ENCODE assay signal across 2 cellular contexts in genomic region chr1:16210581-16210980, GRCh38.
TF ChIP-seq lines count a peak whose summit lies in the region.

No MANE protein-coding gene starts in this region.

TF ChIP-seq in GM23338, 12 proteins besides CTCF, POLR2A, EP300 and RAD21:
- no peak for TF ChIP-seq REST (IDR thresholded peaks at IDR 0.05; ENCODE audit: unreplicated experiment)
- no peak for TF ChIP-seq STAT1 (IDR thresholded peaks at IDR 0.05; ENCODE audit: unreplicated experiment)
- TF ChIP-seq ZNF331 (CRISPR knock-in tag; IDR thresholded peaks at IDR 0.05; ENCODE audit: low read depth): no peak
- no peak for TF ChIP-seq EZH2 (IDR thresholded peaks at IDR 0.05; ENCODE audit: low read depth, unreplicated experiment)
- no peak for TF ChIP-seq JUNB (IDR thresholded peaks at IDR 0.05; ENCODE audit: unreplicated experiment)
- no peak for TF ChIP-seq ZNF114 (CRISPR knock-in tag; IDR thresholded peaks at IDR 0.05)
- no peak for TF ChIP-seq ETS1 (IDR thresholded peaks at IDR 0.05)
- TF ChIP-seq NANOG (IDR thresholded peaks at IDR 0.05; ENCODE audit: borderline replicate concordance): no peak
- no peak for TF ChIP-seq POLR2AphosphoS5 (IDR thresholded peaks at IDR 0.05; ENCODE audit: low read depth)
- TF ChIP-seq EZH2phosphoT487 (IDR thresholded peaks at IDR 0.05; ENCODE audit: unreplicated experiment): no peak
- no peak for TF ChIP-seq CREB1 (CRISPR knock-in tag; IDR thresholded peaks at IDR 0.05; ENCODE audit: low read depth)
- no peak for TF ChIP-seq ZNF462 (CRISPR knock-in tag; IDR thresholded peaks at IDR 0.05)

TF ChIP-seq in K562, 482 proteins besides CTCF, POLR2A, EP300 and RAD21:
- TF ChIP-seq BRD4 (IDR thresholded peaks at IDR 0.05) (no peak), CREB1 (IDR thresholded peaks at IDR 0.05) (no peak), CREB1 (CRISPR knock-in tag; IDR thresholded peaks at IDR 0.05) (no peak), HDAC2 (IDR thresholded peaks at IDR 0.05) (peak; percentile 67; the same call in 1 of the 2 replicates), CUX1 (CRISPR knock-in tag; IDR thresholded peaks at IDR 0.05) (no peak), RBM25 (IDR thresholded peaks at IDR 0.05; ENCODE audit: low read depth, low read length, severe bottlenecking) (peak; percentile 91), BCOR (IDR thresholded peaks at IDR 0.05) (peak; percentile 91), ZNF184 (CRISPR knock-in tag; IDR thresholded peaks at IDR 0.05) (no peak), ZNF584 (CRISPR knock-in tag; IDR thresholded peaks at IDR 0.05; ENCODE audit: low read depth) (no peak), MTA1 (IDR thresholded peaks at IDR 0.05; ENCODE audit: borderline replicate concordance) (no peak), PTBP1 (IDR thresholded peaks at IDR 0.05; ENCODE audit: low read depth, low read length) (0 out of 2 replicates have a peak, but pooled peaks have one; percentile 75), NFIC (IDR thresholded peaks at IDR 0.05) (no peak), ZNF436 (CRISPR knock-in tag; IDR thresholded peaks at IDR 0.05) (peak; percentile 91), TAF15 (IDR thresholded peaks at IDR 0.05; ENCODE audit: low read depth, low read length) (no peak), BMI1 (IDR thresholded peaks at IDR 0.05; ENCODE audit: low read length) (no peak), ZNF764 (CRISPR knock-in tag; IDR thresholded peaks at IDR 0.05; ENCODE audit: low read depth) (no peak), ZNF830 (CRISPR knock-in tag; IDR thresholded peaks at IDR 0.05) (no peak), ZFP36 (IDR thresholded peaks at IDR 0.05; ENCODE audit: low read depth, low read length, partially characterized antibody) (peak; percentile 99), SMARCA5 (IDR thresholded peaks at IDR 0.05) (peak; percentile 93), SMARCB1 (IDR thresholded peaks at IDR 0.05; ENCODE audit: insufficient read length, low read depth) (no peak), CTBP1 (IDR thresholded peaks at IDR 0.05; ENCODE audit: borderline replicate concordance) (no peak), MIER1 (IDR thresholded peaks at IDR 0.05; ENCODE audit: low read depth) (no peak), KDM1A (IDR thresholded peaks at IDR 0.05) (peak in 1 of 2 experiments; percentile 68; a peak in 3 of 4 replicates), HIVEP1 (CRISPR knock-in tag; IDR thresholded peaks at IDR 0.05) (no peak), ZNF239 (CRISPR knock-in tag; IDR thresholded peaks at IDR 0.05) (no peak), ZNF778 (CRISPR knock-in tag; IDR thresholded peaks at IDR 0.05) (no peak), ARID1B (IDR thresholded peaks at IDR 0.05) (no peak), FOXJ3 (CRISPR knock-in tag; IDR thresholded peaks at IDR 0.05) (no peak), TOE1 (IDR thresholded peaks at IDR 0.05; ENCODE audit: borderline replicate concordance) (no peak), TOE1 (CRISPR knock-in tag; IDR thresholded peaks at IDR 0.05; ENCODE audit: borderline replicate concordance, low read depth) (no peak), EGR1 (conservative IDR thresholded peaks at IDR 0.05) (no peak), GTF3C2 (IDR thresholded peaks at IDR 0.05; ENCODE audit: borderline replicate concordance, extremely low read depth, insufficient read length) (peak; percentile 33), ZNF311 (CRISPR knock-in tag; IDR thresholded peaks at IDR 0.05) (no peak), EHMT2 (IDR thresholded peaks at IDR 0.05) (no peak), ZNF695 (CRISPR knock-in tag; IDR thresholded peaks at IDR 0.05) (no peak)
